ENCODE assay signal across 1 cellular context in the genomic region with DNA sequence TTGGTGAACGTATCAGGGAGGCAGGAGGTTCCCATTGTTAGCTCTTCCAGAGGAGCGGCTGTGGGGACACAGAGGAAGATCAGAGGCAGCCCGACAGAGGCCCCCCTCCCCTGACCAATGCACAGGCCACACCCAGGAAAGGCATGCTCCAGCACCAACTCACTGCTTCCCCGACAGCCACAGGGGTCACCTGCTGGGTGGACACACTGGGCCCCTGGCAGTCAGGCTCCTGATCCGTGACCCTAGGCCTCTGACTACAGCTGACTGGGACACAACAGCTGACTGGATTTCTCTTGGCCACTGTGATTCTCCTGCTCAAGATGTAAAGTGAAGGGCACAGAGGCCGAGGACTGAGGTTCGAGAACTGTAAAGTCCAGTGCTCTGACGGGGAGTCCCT.
TF ChIP-seq lines count a peak whose summit lies in the region.

No MANE protein-coding gene starts in this region.

TF ChIP-seq in IMR-90, 13 proteins besides CTCF, POLR2A, EP300 and RAD21 (continued from another document):
- TF ChIP-seq NFE2L2 (IDR thresholded peaks at IDR 0.05; ENCODE audit: low read depth, low read length) (no peak), FOS (IDR thresholded peaks at IDR 0.05; ENCODE audit: low read depth, low read length) (no peak), RFX5 (IDR thresholded peaks at IDR 0.05; ENCODE audit: low read depth, low read length) (no peak), SMC3 (IDR thresholded peaks at IDR 0.05; ENCODE audit: low read depth, low read length) (no peak), MAFK (IDR thresholded peaks at IDR 0.05; ENCODE audit: low read depth, low read length) (no peak), RCOR1 (IDR thresholded peaks at IDR 0.05; ENCODE audit: insufficient replicate concordance, low read length) (no peak), CEBPB (IDR thresholded peaks at IDR 0.05; ENCODE audit: low read depth, low read length) (no peak), CHD1 (IDR thresholded peaks at IDR 0.05; ENCODE audit: low read depth, low read length) (no peak)
- TF ChIP-seq, protein P1, sequence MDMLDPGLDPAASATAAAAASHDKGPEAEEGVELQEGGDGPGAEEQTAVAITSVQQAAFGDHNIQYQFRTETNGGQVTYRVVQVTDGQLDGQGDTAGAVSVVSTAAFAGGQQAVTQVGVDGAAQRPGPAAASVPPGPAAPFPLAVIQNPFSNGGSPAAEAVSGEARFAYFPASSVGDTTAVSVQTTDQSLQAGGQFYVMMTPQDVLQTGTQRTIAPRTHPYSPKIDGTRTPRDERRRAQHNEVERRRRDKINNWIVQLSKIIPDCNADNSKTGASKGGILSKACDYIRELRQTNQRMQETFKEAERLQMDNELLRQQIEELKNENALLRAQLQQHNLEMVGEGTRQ (IDR thresholded peaks at IDR 0.05; ENCODE audit: low read depth, low read length) = no peak
- TF ChIP-seq, protein P2, sequence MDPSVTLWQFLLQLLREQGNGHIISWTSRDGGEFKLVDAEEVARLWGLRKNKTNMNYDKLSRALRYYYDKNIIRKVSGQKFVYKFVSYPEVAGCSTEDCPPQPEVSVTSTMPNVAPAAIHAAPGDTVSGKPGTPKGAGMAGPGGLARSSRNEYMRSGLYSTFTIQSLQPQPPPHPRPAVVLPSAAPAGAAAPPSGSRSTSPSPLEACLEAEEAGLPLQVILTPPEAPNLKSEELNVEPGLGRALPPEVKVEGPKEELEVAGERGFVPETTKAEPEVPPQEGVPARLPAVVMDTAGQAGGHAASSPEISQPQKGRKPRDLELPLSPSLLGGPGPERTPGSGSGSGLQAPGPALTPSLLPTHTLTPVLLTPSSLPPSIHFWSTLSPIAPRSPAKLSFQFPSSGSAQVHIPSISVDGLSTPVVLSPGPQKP (IDR thresholded peaks at IDR 0.05; ENCODE audit: borderline replicate concordance, low read depth, low read length) = no peak
